8 cellular contexts compared by ENCODE assay signal in the genomic region with DNA sequence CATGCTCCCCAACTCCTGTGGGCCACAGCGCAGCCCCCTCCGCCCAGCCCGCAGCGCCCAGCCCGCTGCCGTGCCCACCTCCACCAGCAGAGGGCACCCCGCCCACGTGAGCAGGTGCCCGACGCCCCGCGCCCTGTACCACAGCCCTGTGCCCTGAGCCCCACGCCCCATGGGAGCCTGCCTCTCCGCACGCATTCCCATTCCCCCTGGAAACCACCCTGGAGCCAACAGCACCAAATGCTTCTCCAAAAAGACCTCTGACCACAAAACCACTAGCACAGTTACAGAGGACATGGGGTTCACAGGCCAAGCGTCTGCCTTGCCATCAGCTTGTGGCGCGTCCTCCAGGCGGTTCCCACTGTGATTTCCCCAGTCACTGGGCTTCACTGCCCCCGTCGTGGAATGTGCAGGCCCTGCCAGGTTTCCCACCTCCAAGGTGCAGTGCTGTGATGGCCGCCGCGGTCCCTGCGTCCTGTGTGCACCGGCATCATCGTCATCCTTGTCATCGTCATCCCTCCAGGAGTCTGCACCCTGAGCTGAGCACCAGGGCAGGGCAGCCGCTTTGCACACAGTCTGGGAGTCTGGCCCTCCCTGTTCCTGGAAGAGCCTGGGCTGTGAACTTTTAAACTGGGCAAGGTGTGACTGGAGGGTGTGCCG.
A peak's percentile ranks its signal among the peaks of the same experiment; 100 is the strongest.
DNase-seq lines count a peak whose midpoint lies in the region; ATAC-seq and TF ChIP-seq lines count a peak whose summit lies in the region.

No MANE protein-coding gene starts in this region.

- H3K27ac ChIP-seq in PC-3 (ENCODE audit: low read length) = no peak overlapping the region

- DNase-seq in BJ (ENCODE audit: low read depth) (no peak), PC-3 (peak; percentile 36), globus pallidus (ENCODE audit: low spot score) (peak; percentile 28), retina (peak; percentile 78), HPDE6-E6E7 (ENCODE audit: extremely low spot score) (no peak), NCI-H2029 treated with DMSO at 0.1 percent for 48 hours (lab: John Stamatoyannopoulos, UW) (no peak)
- DNase-seq in activated effector memory CD4-positive, alpha-beta T cell treated with Interleukin-2 at 50 U/mL for 16 hours = peak; percentile 46

- H3K36me3 ChIP-seq in BJ (ENCODE audit: control insufficient read depth, insufficient read depth, low read length) (no peaks in the 10 kb centered on the region), PC-3 (ENCODE audit: low read depth, low read length) (no peaks in the 10 kb centered on the region)

- TF ChIP-seq CTCF in BJ (IDR thresholded peaks at IDR 0.05; ENCODE audit: insufficient read depth, low read depth, low read length) = peak; percentile 86
- peak; percentile 88 for TF ChIP-seq CTCF in PC-3 (conservative IDR thresholded peaks at IDR 0.05; ENCODE audit: low read depth, low read length)

- 0 out of 2 replicates have a peak, but pooled peaks cover 5% of the 10 kb centered on the region for H3K4me1 ChIP-seq in PC-3 (ENCODE audit: insufficient read depth, low read length)

- no peaks in the 10 kb centered on the region for H3F3A ChIP-seq in PC-3 (ENCODE audit: low read length, unreplicated experiment)

- peak overlapping the region; percentile 48 for H3K4me2 ChIP-seq in PC-3 (ENCODE audit: low read length)

- POLR2A ChIA-PET in BJ (lab: Charles Lee) (no interaction called here), PC-3 (lab: Charles Lee; ENCODE audit: unreplicated experiment) (no interaction called here)

- CTCF ChIA-PET in BJ (lab: Yijun Ruan, JAX) (interaction anchor here (0.5 to 3.3 kb wide), 21 partner anchors 9 to 197 kb away, joined by 3 to 42 read pairs (median 4); no protein-coding TSS in a partner anchor), PC-3 (lab: Charles Lee) (no interaction called here)

- no peaks in the 10 kb centered on the region for H3K9me2 ChIP-seq in PC-3 (replicated peaks; ENCODE audit: low read length)

- no peaks in the 10 kb centered on the region for H3K79me2 ChIP-seq in PC-3 (ENCODE audit: low read length)

- peak; percentile 55 for ATAC-seq in GM21381 (IDR thresholded peaks at IDR 0.05; ENCODE audit: unreplicated experiment)
- peak; percentile 68 for ATAC-seq in PC-3

- intact Hi-C loops in PC-3 (cut with micrococcal nuclease) = loop anchor here (1.0 to 5.0 kb wide), 3 partner anchors 79 to 180 kb away; a partner anchor contains a TSS

- no peak overlapping the region for H3K4me3 ChIP-seq in BJ (ENCODE audit: low read depth, low read length)
- H3K4me3 ChIP-seq in PC-3 (ENCODE audit: low read length) = no peak overlapping the region

- BruUV-seq in PC-3 (replicated peaks; lab: Mats Ljungman, UMichigan) = no TSS peak

- peak overlapping the region; percentile 45; the same call in 1 of the 2 replicates for H2AFZ ChIP-seq in PC-3 (ENCODE audit: low read length)

- H3K27me3 ChIP-seq in BJ (ENCODE audit: control insufficient read depth, insufficient read depth, low read length) = no peaks in the 10 kb centered on the region; the same call in 1 of the 2 replicates
- no peaks in the 10 kb centered on the region for H3K27me3 ChIP-seq in PC-3 (ENCODE audit: low read length)

- no peaks in the 10 kb centered on the region for H3K9me3 ChIP-seq in PC-3 (ENCODE audit: low read length)

- H4K20me1 ChIP-seq in PC-3 (ENCODE audit: low read length) = no peaks in the 10 kb centered on the region

- H3K9ac ChIP-seq in PC-3 (ENCODE audit: low read length) = no peak overlapping the region

Comparison
In these comparisons a context has a peak if more than half of its experiments do, and no peak if none do; other contexts are left out.
1. DNase-seq: peak in PC-3 (single experiment), activated effector memory CD4-positive, alpha-beta T cell treated with Interleukin-2 at 50 U/mL for 16 hours (single experiment), globus pallidus (single experiment) and retina (single experiment); none in BJ (single experiment), HPDE6-E6E7 (single experiment) and NCI-H2029 treated with DMSO at 0.1 percent for 48 hours (single experiment).